ENCODE assay signal across 26 cellular contexts in genomic region chr6:90645634-90646033, GRCh38.
"Had no signal": no experiment of that assay in that cellular context is flagged by ENCODE, and none has a peak within 500 bp of the region (broad histone marks: within the 10 kb centered on the region; RNA-seq: fewer than 3 reads in every experiment).

No MANE protein-coding gene starts in this region.

- ATAC-seq: activated CD8-positive, alpha-beta T cell treated with anti-CD3 and anti-CD28 coated beads for 36 hours; activated T-cell treated with anti-CD3 and anti-CD28 coated beads, Interleukin-2, amount 50 U/mL, for 4 hours; activated T-helper 17 cell treated with anti-CD3 and anti-CD28 coated beads, Interleukin-2, amount 50 U/mL, for 72 hours; left cardiac atrium; left ventricle myocardium superior; right cardiac atrium; upper lobe of right lung had no signal

- H3K4me3 Mint-ChIP-seq: activated B cell treated with CpG ODN at 0.5 μM for 24 hours; activated CD8-positive, alpha-beta T cell treated with anti-CD3 and anti-CD28 coated beads for 36 hours; activated T-cell treated with anti-CD3 and anti-CD28 coated beads, Interleukin-2, amount 50 U/mL, for 4 hours; activated T-helper 17 cell treated with anti-CD3 and anti-CD28 coated beads, Interleukin-2, amount 50 U/mL, for 72 hours; dendritic cell treated with granulocyte-macrophage colony-stimulating factor and Interleukin-4, amounts not matched to agents 40 ng/mL and 50 ng/mL, for 4 days; endodermal cell; mesothelial cell of epicardium; naive B cell; neural crest cell; T-helper 2 cell treated with Interferon-gamma antibody and Interleukin-4, amounts not matched to agents 5 μg/mL and 100 μg/mL, for 36 hours had no signal

- H3K36me3 Mint-ChIP-seq: mesothelial cell of epicardium, naive B cell had no signal

- H3K9me3 Mint-ChIP-seq: activated B cell treated with CpG ODN at 0.5 μM for 24 hours; activated CD8-positive, alpha-beta T cell treated with anti-CD3 and anti-CD28 coated beads for 36 hours; activated T-cell treated with anti-CD3 and anti-CD28 coated beads, Interleukin-2, amount 50 U/mL, for 4 hours; activated T-helper 17 cell treated with anti-CD3 and anti-CD28 coated beads, Interleukin-2, amount 50 U/mL, for 72 hours; dendritic cell treated with granulocyte-macrophage colony-stimulating factor and Interleukin-4, amounts not matched to agents 40 ng/mL and 50 ng/mL, for 4 days; mesothelial cell of epicardium; naive B cell; neural crest cell; T-helper 2 cell treated with Interferon-gamma antibody and Interleukin-4, amounts not matched to agents 5 μg/mL and 100 μg/mL, for 36 hours had no signal

- DNase-seq: activated B cell treated with CpG ODN at 0.5 μM for 24 hours; activated CD4-positive, alpha-beta T cell treated with anti-CD3 and anti-CD28 coated beads, Interleukin-2, amount 50 U/mL, for 1 hour; activated CD8-positive, alpha-beta T cell treated with anti-CD3 and anti-CD28 coated beads for 36 hours; activated gamma-delta T cell treated with Interleukin-2 at 50 U/mL for 16 hours; activated naive CD4-positive, alpha-beta T cell treated with anti-CD3 and anti-CD28 coated beads, Interleukin-2, amount 50 U/mL, for 16 hours; activated T-cell treated with anti-CD3 and anti-CD28 coated beads, Interleukin-2, amount 50 U/mL, for 4 hours; amniotic stem cell; central memory CD4-positive, alpha-beta T cell; endodermal cell; esophagus squamous epithelium; glutamatergic neuron; islet precursor cell; left cardiac atrium; left ventricle myocardium superior; naive B cell; occipital lobe; right cardiac atrium; spleen; stimulated activated naive CD4-positive, alpha-beta T cell; tibial artery; upper lobe of right lung had no signal

- H3K27me3 Mint-ChIP-seq: dendritic cell treated with granulocyte-macrophage colony-stimulating factor and Interleukin-4, amounts not matched to agents 40 ng/mL and 50 ng/mL, for 4 days had no signal

- H3K4me1 Mint-ChIP-seq: activated B cell treated with CpG ODN at 0.5 μM for 24 hours; activated T-helper 17 cell treated with anti-CD3 and anti-CD28 coated beads, Interleukin-2, amount 50 U/mL, for 72 hours; neural crest cell had no signal

- H3K27ac Mint-ChIP-seq: activated B cell treated with CpG ODN at 0.5 μM for 24 hours; activated CD8-positive, alpha-beta T cell treated with anti-CD3 and anti-CD28 coated beads for 36 hours; activated T-helper 17 cell treated with anti-CD3 and anti-CD28 coated beads, Interleukin-2, amount 50 U/mL, for 72 hours; dendritic cell treated with granulocyte-macrophage colony-stimulating factor and Interleukin-4, amounts not matched to agents 40 ng/mL and 50 ng/mL, for 4 days; endodermal cell; mesothelial cell of epicardium; naive B cell; T-helper 2 cell treated with Interferon-gamma antibody and Interleukin-4, amounts not matched to agents 5 μg/mL and 100 μg/mL, for 36 hours had no signal
